In the genomic region with DNA sequence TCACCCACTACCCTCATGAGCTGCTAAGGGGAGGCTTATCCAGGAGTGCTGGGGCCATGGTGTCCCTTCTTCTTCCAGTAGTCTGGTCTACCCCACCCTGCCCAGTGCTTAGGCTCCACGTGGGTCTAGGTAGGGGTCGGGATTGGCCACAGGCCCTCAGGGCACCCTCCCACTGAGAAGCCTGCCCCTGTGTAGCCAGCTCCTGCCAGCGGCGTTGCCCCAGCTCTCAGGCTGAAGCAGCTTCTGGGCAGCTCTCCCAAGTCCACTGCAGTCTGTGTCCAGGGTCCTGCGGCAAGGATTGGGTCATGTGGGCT, we compare ENCODE assay signal across 12 cellular contexts.
DNase-seq lines count a peak whose midpoint lies in the region; ATAC-seq and TF ChIP-seq lines count a peak whose summit lies in the region.
"Had no signal": no experiment of that assay in that cellular context is flagged by ENCODE, and none has a peak within 500 bp of the region (broad histone marks: within the 10 kb centered on the region; RNA-seq: fewer than 3 reads in every experiment).

No MANE protein-coding gene starts in this region.

- H3K4me3 ChIP-seq in DND-41 (ENCODE audit: low read depth in 1 of 2, low read length in 2 of 2) (no peak overlapping the region), RWPE2 (ENCODE audit: severe bottlenecking) (no peak overlapping the region)
- H3K4me3 ChIP-seq: suprapubic skin had no signal

- H3K27ac ChIP-seq in DND-41 (ENCODE audit: low read length) = no peak overlapping the region
- H3K27ac ChIP-seq in RWPE2 (ENCODE audit: poor library complexity, severe bottlenecking) = no peak overlapping the region
- H3K27ac ChIP-seq: HL-60, neutrophil, suprapubic skin had no signal

- no peak overlapping the region for H3K4me2 ChIP-seq in DND-41 (ENCODE audit: insufficient read depth, low read length)

- peak; percentile 35; the same call in 1 of the 3 replicates for ATAC-seq in DND-41 (ENCODE audit: insufficient read depth, low read depth)
- ATAC-seq in GM21526 (IDR thresholded peaks at IDR 0.05; ENCODE audit: low FRiP score, unreplicated experiment) = peak; percentile 30
- peak; percentile 22; the same call in 1 of the 3 replicates for ATAC-seq in RWPE2 (ENCODE audit: low read depth)

- H3K27me3 ChIP-seq in DND-41 (ENCODE audit: insufficient read depth, low read length, poor library complexity) (no peaks in the 10 kb centered on the region), RWPE2 (ENCODE audit: insufficient read depth, poor library complexity, severe bottlenecking) (no peaks in the 10 kb centered on the region)
- H3K27me3 ChIP-seq: suprapubic skin had no signal

- no peaks in the 10 kb centered on the region for H4K20me1 ChIP-seq in DND-41 (ENCODE audit: insufficient read depth, low read length)

- H3K9me3 ChIP-seq in DND-41 (ENCODE audit: insufficient read depth, low read length, severe bottlenecking) (no peaks in the 10 kb centered on the region), RWPE2 (ENCODE audit: severe bottlenecking) (no peaks in the 10 kb centered on the region)
- H3K9me3 ChIP-seq: neutrophil, suprapubic skin had no signal

- TF ChIP-seq CTCF in DND-41 (IDR thresholded peaks at IDR 0.05; ENCODE audit: borderline replicate concordance, extremely low read depth, low read length, poor library complexity, severe bottlenecking) = no peak
- TF ChIP-seq CTCF in RWPE2 (IDR thresholded peaks at IDR 0.05; ENCODE audit: poor library complexity, severe bottlenecking) = peak; percentile 54

- no peak for DNase-seq in DND-41
- DNase-seq in RWPE2 (ENCODE audit: low spot score) = no peak
- DNase-seq in medulla oblongata (ENCODE audit: extremely low spot score) = peak; percentile 36
- no peak for DNase-seq in NCI-H2107 (lab: John Stamatoyannopoulos, UW)
- DNase-seq in hepatic stellate cell (ENCODE audit: low spot score) = no peak
- no peak for DNase-seq in stimulated activated CD4-positive, alpha-beta T cell treated with anti-CD3 and anti-CD28 coated beads, Interleukin-12 subunit alpha, Interleukin-12 subunit beta, amount 100 ng/mL, for 4 hours
- no peak for DNase-seq in activated CD4-positive, alpha-beta T cell treated with anti-CD3 and anti-CD28 coated beads for 48 hours
- DNase-seq: activated effector memory CD4-positive, alpha-beta T cell treated with Interleukin-2 at 50 U/mL for 16 hours had no signal

- H3K9ac ChIP-seq in DND-41 (ENCODE audit: low read depth, low read length) = no peak overlapping the region

- no peaks in the 10 kb centered on the region for H3K79me2 ChIP-seq in DND-41 (ENCODE audit: insufficient read depth, low read length)

- H2AFZ ChIP-seq in DND-41 (ENCODE audit: low read depth, low read length) = no peak overlapping the region

- H3K36me3 ChIP-seq in DND-41 (ENCODE audit: insufficient read depth, low read length) (no peaks in the 10 kb centered on the region), RWPE2 (ENCODE audit: low read depth) (no peaks in the 10 kb centered on the region)
- H3K36me3 ChIP-seq: neutrophil, suprapubic skin had no signal

- H3K4me1 ChIP-seq in DND-41 (ENCODE audit: insufficient read depth, low read length) (no peaks in the 10 kb centered on the region), RWPE2 (ENCODE audit: insufficient read depth, poor library complexity, severe bottlenecking) (no peaks in the 10 kb centered on the region)
- H3K4me1 ChIP-seq: suprapubic skin had no signal
